ENCODE assay signal across 12 cellular contexts in the genomic region with DNA sequence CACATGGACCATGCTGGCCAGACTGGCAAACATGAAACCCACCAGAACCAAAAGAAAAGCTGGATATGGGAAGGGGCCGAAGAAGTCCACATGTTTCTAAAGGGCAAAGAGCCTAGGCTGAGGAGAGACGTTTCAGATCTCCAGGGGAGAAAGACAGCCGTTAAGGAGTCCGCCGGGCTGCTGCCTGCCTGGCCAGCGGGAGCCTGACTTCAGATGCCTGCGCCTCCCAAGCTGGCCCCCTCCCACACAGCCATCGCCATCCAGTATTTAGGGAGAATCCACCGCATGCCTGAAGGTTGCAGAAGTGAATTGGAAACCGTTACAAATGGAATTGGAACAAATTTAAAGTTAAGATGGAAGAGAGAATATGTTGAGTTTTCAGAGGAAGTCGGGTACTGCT. TPM values are rescaled to one million over a fixed set of nuclear protein-coding genes. Genes with fewer than 3 reads are reported as not detected.
DNase-seq lines count a peak whose midpoint lies in the region; ATAC-seq, FAIRE-seq and TF ChIP-seq lines count a peak whose summit lies in the region.
"Had no signal": no experiment of that assay in that cellular context is flagged by ENCODE, and none has a peak within 500 bp of the region (broad histone marks: within the 10 kb centered on the region; RNA-seq: fewer than 3 reads in every experiment).

No MANE protein-coding gene starts in this region.

- H3K4me1 Mint-ChIP-seq in T-helper 17 cell: peaks cover 19% of the 10 kb centered on the region

- no peaks in the 10 kb centered on the region for H3K9me3 ChIP-seq in T-helper 17 cell (ENCODE audit: control insufficient read depth, low read length, poor library complexity, severe bottlenecking)
- H3K9me3 ChIP-seq: sigmoid colon, suprapubic skin had no signal

- TF ChIP-seq CTCF in epithelial cell of proximal tubule (conservative IDR thresholded peaks at IDR 0.05; ENCODE audit: low read depth, low read length): no peak

- FAIRE-seq in GM12891 (lab: Jason Lieb, UNC): no peak
- FAIRE-seq: D721Med had no signal

- no peak overlapping the region for H3K4me3 ChIP-seq in H7 (ENCODE audit: insufficient read depth, low read depth, low read length)
- H3K4me3 ChIP-seq in epithelial cell of proximal tubule (ENCODE audit: low read depth, low read length): peak overlapping the region; percentile 71
- H3K4me3 ChIP-seq: suprapubic skin had no signal

- ATAC-seq in T-helper 17 cell: no peak

- no peaks in the 10 kb centered on the region for H3K36me3 Mint-ChIP-seq in T-helper 17 cell (ENCODE audit: low read depth)

- H3K27me3 ChIP-seq in H7 (ENCODE audit: control insufficient read depth, insufficient read depth, low read length): peaks cover 2% of the 10 kb centered on the region; the same call in 1 of the 2 replicates
- H3K27me3 ChIP-seq: sigmoid colon, suprapubic skin had no signal

- no peak for TF ChIP-seq POLR2A in GM12891 (IDR thresholded peaks at IDR 0.05; ENCODE audit: low read depth, low read length)

- peak overlapping the region; percentile 74 for H3K27ac Mint-ChIP-seq in T-helper 17 cell

- DNase-seq in H7: peak; percentile 82
- no peak for DNase-seq in T-helper 17 cell
- DNase-seq in epithelial cell of proximal tubule (ENCODE audit: low read depth): no peak
- DNase-seq in retina: peak; percentile 11
- DNase-seq in NCI-H1930 (lab: John Stamatoyannopoulos, UW): no peak
- DNase-seq in GM12891 (ENCODE audit: insufficient read length, low spot score): no peak
- DNase-seq in NCI-H510A treated with DMSO at 0.1 percent for 48 hours (lab: John Stamatoyannopoulos, UW): no peak
- DNase-seq in activated gamma-delta T cell treated with Interleukin-2 at 50 U/mL for 16 hours: no peak
- DNase-seq: NCI-H524 treated with DMSO at 0.1 percent for 48 hours, sigmoid colon had no signal

- H3K27me3 Mint-ChIP-seq in T-helper 17 cell: no peaks in the 10 kb centered on the region

- H3K4me3 Mint-ChIP-seq in T-helper 17 cell: no peak overlapping the region

- no peaks in the 10 kb centered on the region for H3K36me3 ChIP-seq in H7 (replicated peaks; ENCODE audit: control insufficient read depth, insufficient read depth, low read length)
- H3K36me3 ChIP-seq: sigmoid colon, suprapubic skin had no signal

TF ChIP-seq in GM12891, 5 proteins besides CTCF, POLR2A, EP300 and RAD21:
- TF ChIP-seq POU2F2 (IDR thresholded peaks at IDR 0.05; ENCODE audit: low read depth, low read length) (no peak), SPI1 (IDR thresholded peaks at IDR 0.05; ENCODE audit: low read depth, low read length) (no peak), POLR2AphosphoS5 (IDR thresholded peaks at IDR 0.05; ENCODE audit: low read depth, low read length) (no peak)

RNA-seq across cellular contexts. Expression of a gene that starts 2.9 kb away (rescaled TPM):
- 45.7 and 57.0 TPM in 2 replicates for total RNA-seq in H7 (2014; rRNA removed; shearing (Covaris generic))
- total RNA-seq in T-helper 17 cell: 10 to 100 TPM; 15.7 to 20.2 TPM
- total RNA-seq in epithelial cell of proximal tubule: 9.1 and 41.9 TPM in 2 replicates
- 3.3 TPM for polyA plus RNA-seq in GM12891 (2012; ENCODE audit: low read depth, missing spikeins)

Comparison
In these comparisons a context has a peak if more than half of its experiments do, and no peak if none do; other contexts are left out.
1. DNase-seq: peak in H7 (single experiment) and retina (single experiment); none in T-helper 17 cell (0 of 3), epithelial cell of proximal tubule (single experiment), NCI-H1930 (0 of 2), GM12891 (single experiment), NCI-H510A treated with DMSO at 0.1 percent for 48 hours (single experiment) and activated gamma-delta T cell treated with Interleukin-2 at 50 U/mL for 16 hours (single experiment).